In genomic region chr17:17170346-17170976, GRCh38 we compare ENCODE assay signal across 14 cellular contexts. TPM values are rescaled to one million over a fixed set of nuclear protein-coding genes. Genes with fewer than 3 reads are reported as not detected.
DNase-seq lines count a peak whose midpoint lies in the region; ATAC-seq and TF ChIP-seq lines count a peak whose summit lies in the region.
"Had no signal": no experiment of that assay in that cellular context is flagged by ENCODE, and none has a peak within 500 bp of the region (broad histone marks: within the 10 kb centered on the region; RNA-seq: fewer than 3 reads in every experiment).

No MANE protein-coding gene starts in this region.

- H3K36me3 ChIP-seq in effector memory CD4-positive, alpha-beta T cell (ENCODE audit: control insufficient read depth, insufficient read depth, low read length): peaks cover 38% of the 10 kb centered on the region
- H3K36me3 ChIP-seq in osteoblast (ENCODE audit: insufficient read depth, low read length): peaks cover 93% of the 10 kb centered on the region

- H3K27me3 Mint-ChIP-seq in activated CD4-positive, alpha-beta T cell treated with anti-CD3 and anti-CD28 coated beads, Interleukin-2, amount 10 ng/mL, durations not matched to agents 7 days and 5 days: no peaks in the 10 kb centered on the region

- CTCF ChIA-PET in activated CD4-positive, alpha-beta T cell treated with anti-CD3 and anti-CD28 coated beads, Interleukin-2, amount 10 ng/mL, durations not matched to agents 7 days and 5 days (lab: Charles Lee): interaction anchor here (0.5 to 1.3 kb wide), 5 partner anchors 8 to 76 kb away, joined by 3 to 4 read pairs (median 3); no protein-coding TSS in a partner anchor

- no peaks in the 10 kb centered on the region for H3K9me3 Mint-ChIP-seq in activated CD4-positive, alpha-beta T cell treated with anti-CD3 and anti-CD28 coated beads, Interleukin-2, amount 10 ng/mL, durations not matched to agents 7 days and 5 days

- ATAC-seq in GM18505 (IDR thresholded peaks at IDR 0.05; ENCODE audit: unreplicated experiment): no peak
- no peak for ATAC-seq in HG03354 (IDR thresholded peaks at IDR 0.05; ENCODE audit: poor library complexity, severe bottlenecking, unreplicated experiment)
- ATAC-seq: heart left ventricle, psoas muscle had no signal

- H4K20me1 ChIP-seq in osteoblast (ENCODE audit: insufficient read depth, low read length): peaks cover 48% of the 10 kb centered on the region

- H3K4me3 ChIP-seq in effector memory CD4-positive, alpha-beta T cell (ENCODE audit: insufficient read depth, low read depth, low read length, poor library complexity, severe bottlenecking): no peak overlapping the region
- H3K4me3 ChIP-seq in osteoblast (ENCODE audit: insufficient read depth, low read length): no peak overlapping the region
- H3K4me3 ChIP-seq: heart left ventricle, MG63, psoas muscle had no signal

- peaks cover 61% of the 10 kb centered on the region for H3K4me1 Mint-ChIP-seq in activated CD4-positive, alpha-beta T cell treated with anti-CD3 and anti-CD28 coated beads, Interleukin-2, amount 10 ng/mL, durations not matched to agents 7 days and 5 days

- H3K79me2 ChIP-seq in osteoblast (ENCODE audit: insufficient read depth, low read length): peaks cover 14% of the 10 kb centered on the region

- no peak overlapping the region for H3K4me3 Mint-ChIP-seq in activated CD4-positive, alpha-beta T cell treated with anti-CD3 and anti-CD28 coated beads, Interleukin-2, amount 10 ng/mL, durations not matched to agents 7 days and 5 days

- no peaks in the 10 kb centered on the region for H3K27me3 ChIP-seq in effector memory CD4-positive, alpha-beta T cell (replicated peaks; ENCODE audit: control insufficient read depth, insufficient read depth, low read length, poor library complexity, severe bottlenecking)
- H3K27me3 ChIP-seq in osteoblast (ENCODE audit: insufficient read depth, low read length): no peaks in the 10 kb centered on the region
- H3K27me3 ChIP-seq: heart left ventricle, MG63 had no signal

- peaks cover 66% of the 10 kb centered on the region for H3K36me3 Mint-ChIP-seq in activated CD4-positive, alpha-beta T cell treated with anti-CD3 and anti-CD28 coated beads, Interleukin-2, amount 10 ng/mL, durations not matched to agents 7 days and 5 days (ENCODE audit: low read depth)

- peaks cover 42% of the 10 kb centered on the region for H3K4me1 ChIP-seq in effector memory CD4-positive, alpha-beta T cell (ENCODE audit: control insufficient read depth, insufficient read depth, low read length, poor library complexity, severe bottlenecking)
- no peaks in the 10 kb centered on the region for H3K4me1 ChIP-seq in osteoblast (ENCODE audit: insufficient read depth, low read length)

- no peak for DNase-seq in activated CD4-positive, alpha-beta T cell treated with anti-CD3 and anti-CD28 coated beads, Interleukin-2, amount 10 ng/mL, durations not matched to agents 7 days and 5 days
- no peak for DNase-seq in activated CD4-positive, alpha-beta T cell treated with anti-CD3 and anti-CD28 coated beads, Interleukin-2, amount 50 U/mL, for 48 hours
- DNase-seq in M059J (ENCODE audit: low read depth): peak; percentile 17
- no peak for DNase-seq in effector memory CD4-positive, alpha-beta T cell
- DNase-seq in osteoblast (ENCODE audit: insufficient read length, low spot score, missing footprints): peak; percentile 84
- DNase-seq in NCI-H2081 treated with DMSO at 0.1 percent for 48 hours (lab: John Stamatoyannopoulos, UW): no peak
- DNase-seq: 8988T; activated CD4-positive, alpha-beta T cell treated with anti-CD3 and anti-CD28 coated beads for 48 hours; kidney; MG63; psoas muscle had no signal

- H3K27ac ChIP-seq in effector memory CD4-positive, alpha-beta T cell (ENCODE audit: insufficient read depth, low read length, poor library complexity, severe bottlenecking): peak overlapping the region; percentile 35
- H3K27ac ChIP-seq in osteoblast (ENCODE audit: low read depth, low read length): no peak overlapping the region
- H3K27ac ChIP-seq: psoas muscle had no signal

- POLR2A ChIA-PET in activated CD4-positive, alpha-beta T cell treated with anti-CD3 and anti-CD28 coated beads, Interleukin-2, amount 10 ng/mL, durations not matched to agents 7 days and 5 days (lab: Charles Lee): no interaction called here

- H3K27ac Mint-ChIP-seq in activated CD4-positive, alpha-beta T cell treated with anti-CD3 and anti-CD28 coated beads, Interleukin-2, amount 10 ng/mL, durations not matched to agents 7 days and 5 days: peak overlapping the region; percentile 78

- no peak for TF ChIP-seq POLR2A in GM18505 (IDR thresholded peaks at IDR 0.05; ENCODE audit: borderline replicate concordance, extremely low read depth, insufficient read depth, insufficient read length)

- no peak overlapping the region for H3K4me2 ChIP-seq in osteoblast (ENCODE audit: insufficient read depth, low read length)

- no peak overlapping the region for H2AFZ ChIP-seq in osteoblast (ENCODE audit: low read length)

- no peak for TF ChIP-seq CTCF in osteoblast (IDR thresholded peaks at IDR 0.05; ENCODE audit: extremely low read depth, low read depth, low read length)

- H3K9me3 ChIP-seq in effector memory CD4-positive, alpha-beta T cell (ENCODE audit: control insufficient read depth, low read length): no peaks in the 10 kb centered on the region
- no peaks in the 10 kb centered on the region for H3K9me3 ChIP-seq in osteoblast (ENCODE audit: low read depth, low read length)
- H3K9me3 ChIP-seq: heart left ventricle, MG63, psoas muscle had no signal

RNA-seq across cellular contexts. Expression of gene PLD6, which starts 35.7 kb away (rescaled TPM):
- total RNA-seq in activated CD4-positive, alpha-beta T cell treated with anti-CD3 and anti-CD28 coated beads, Interleukin-2, amount 10 ng/mL, durations not matched to agents 7 days and 5 days: 10 to 100 TPM; 10.9 to 11.8 TPM
- total RNA-seq in M059J (2014; rRNA removed; shearing (Covaris generic)): not detected in 2 replicates
- 1.4 and 2.7 TPM in 2 replicates for total RNA-seq in osteoblast

Comparison
In these comparisons a context has a peak if more than half of its experiments do, and no peak if none do; other contexts are left out.
1. DNase-seq: peak in M059J (single experiment) and osteoblast (single experiment); none in activated CD4-positive, alpha-beta T cell treated with anti-CD3 and anti-CD28 coated beads, Interleukin-2, amount 10 ng/mL, durations not matched to agents 7 days and 5 days (single experiment), activated CD4-positive, alpha-beta T cell treated with anti-CD3 and anti-CD28 coated beads, Interleukin-2, amount 50 U/mL, for 48 hours (0 of 2), effector memory CD4-positive, alpha-beta T cell (0 of 3) and NCI-H2081 treated with DMSO at 0.1 percent for 48 hours (single experiment).